In the genomic region with DNA sequence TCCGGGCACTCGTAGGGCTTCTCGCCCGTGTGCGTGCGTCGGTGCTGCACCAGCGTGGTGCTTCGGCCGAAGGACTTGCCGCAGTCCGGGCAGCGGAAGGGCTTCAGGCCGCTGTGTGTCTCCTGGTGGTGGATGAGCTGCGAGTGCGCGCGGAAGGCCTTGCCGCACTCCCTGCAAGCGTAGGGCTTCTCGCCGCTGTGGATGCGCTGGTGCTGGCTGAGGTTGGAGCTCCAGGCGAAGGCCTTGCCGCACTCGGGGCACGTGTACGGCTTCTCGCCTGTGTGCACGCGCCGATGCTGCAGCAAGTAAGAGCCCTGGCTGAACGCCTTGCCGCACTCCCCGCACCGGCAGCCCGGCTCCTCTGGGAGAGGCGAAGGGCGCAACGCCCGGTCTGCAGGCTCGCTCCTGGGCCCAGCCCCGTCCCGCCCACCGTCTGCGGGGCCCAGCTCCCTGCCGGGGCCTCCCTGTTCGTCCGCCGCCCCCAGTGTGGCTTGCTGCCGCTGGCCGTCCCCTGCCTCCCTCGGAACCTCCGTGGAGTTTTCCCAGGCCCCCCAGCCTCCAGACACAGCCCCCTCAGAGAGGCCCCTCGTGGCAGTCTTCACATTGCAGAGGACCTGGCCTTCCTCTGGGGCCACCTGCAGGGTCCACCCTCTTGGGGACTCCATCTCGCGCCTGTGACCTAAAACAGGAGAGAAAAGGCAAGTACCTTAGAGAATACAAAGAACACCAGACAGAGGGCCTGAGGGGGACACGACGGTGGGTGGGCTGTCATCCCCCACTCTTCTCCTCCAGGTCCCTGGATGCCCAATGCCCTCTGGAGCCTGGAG, we compare ENCODE assay signal across 11 cellular contexts. TPM values are rescaled to one million over a fixed set of nuclear protein-coding genes. Genes with fewer than 3 reads are reported as not detected.
DNase-seq lines count a peak whose midpoint lies in the region; ATAC-seq and TF ChIP-seq lines count a peak whose summit lies in the region.
"Had no signal": no experiment of that assay in that cellular context is flagged by ENCODE, and none has a peak within 500 bp of the region (broad histone marks: within the 10 kb centered on the region; RNA-seq: fewer than 3 reads in every experiment).

No MANE protein-coding gene starts in this region.

- H3K27me3 Mint-ChIP-seq in CD8-positive, alpha-beta T cell (ENCODE audit: low read depth), result no peaks in the 10 kb centered on the region
- no peaks in the 10 kb centered on the region for H3K27me3 Mint-ChIP-seq in T-cell
- peaks cover 9% of the 10 kb centered on the region for H3K27me3 Mint-ChIP-seq in Calu3 (ENCODE audit: unreplicated experiment)

- intact Hi-C loops in CD8-positive, alpha-beta T cell (cut with DNase I, micrococcal nuclease), result loop anchor here in 1 of 2 experiments (1.0 kb wide), 1 partner anchor 10 kb away; no protein-coding TSS in a partner anchor
- intact Hi-C loops in sigmoid colon (cut with DNase I) (no loop called here), Calu3 (cut with micrococcal nuclease; ENCODE audit: unreplicated experiment) (no loop called here)

- no peaks in the 10 kb centered on the region for H3K36me3 ChIP-seq in CD8-positive, alpha-beta T cell (ENCODE audit: insufficient read depth, low read length)
- no peaks in the 10 kb centered on the region for H3K36me3 ChIP-seq in sigmoid colon

- no peak overlapping the region for H3K27ac Mint-ChIP-seq in CD8-positive, alpha-beta T cell
- H3K27ac Mint-ChIP-seq in T-cell (no peak overlapping the region), Calu3 (ENCODE audit: unreplicated experiment) (no peak overlapping the region)

- BruUV-seq in Calu3 (replicated peaks; lab: Mats Ljungman, UMichigan), result no TSS peak

- DNase-seq in CD8-positive, alpha-beta T cell, result no peak
- DNase-seq in T-cell (peak in 2 of 34 experiments; percentile 6 to 15), fibroblast of pulmonary artery (ENCODE audit: low read depth) (peak; percentile 27), sigmoid colon (no peak), COLO829 (ENCODE audit: low spot score) (no peak), Calu3 (no peak), UCSD-AML1 (lab: John Stamatoyannopoulos, UW; ENCODE audit: unreplicated experiment) (no peak)
- DNase-seq: DND-41, MV-4-11, NCI-H774 had no signal

- no peaks in the 10 kb centered on the region for H3K9me3 ChIP-seq in CD8-positive, alpha-beta T cell (ENCODE audit: low read length)
- H3K9me3 ChIP-seq in sigmoid colon, result no peaks in the 10 kb centered on the region

- H3K4me1 Mint-ChIP-seq in CD8-positive, alpha-beta T cell (ENCODE audit: low read depth), result peaks cover 38% of the 10 kb centered on the region
- H3K4me1 Mint-ChIP-seq in T-cell (peaks cover 16 to 33% (median 21%) of the 10 kb centered on the region in 3 donors), Calu3 (ENCODE audit: low read depth, unreplicated experiment) (no peaks in the 10 kb centered on the region)

- 41 to 75% methylated on average over 59 of the region's 59 CpGs for WGBS in sigmoid colon, 2 donors

- TF ChIP-seq EP300 in sigmoid colon (IDR thresholded peaks at IDR 0.05), result no peak

- no peaks in the 10 kb centered on the region for H3K27me3 ChIP-seq in CD8-positive, alpha-beta T cell (ENCODE audit: insufficient read depth, low read length)
- H3K27me3 ChIP-seq in sigmoid colon, result peaks cover 21 to 53% (median 50%) of the 10 kb centered on the region in 3 donors

- peaks cover 7% of the 10 kb centered on the region for H3K36me3 Mint-ChIP-seq in CD8-positive, alpha-beta T cell
- H3K36me3 Mint-ChIP-seq in T-cell, result no peaks in the 10 kb centered on the region
- peaks cover 10% of the 10 kb centered on the region for H3K36me3 Mint-ChIP-seq in Calu3 (ENCODE audit: insufficient read depth, unreplicated experiment)

- TF ChIP-seq POLR2A in sigmoid colon (IDR thresholded peaks at IDR 0.05), result no peak

- H3K4me3 ChIP-seq in CD8-positive, alpha-beta T cell (ENCODE audit: low read depth, low read length), result peak overlapping the region; percentile 53
- no peak overlapping the region for H3K4me3 ChIP-seq in fibroblast of pulmonary artery (replicated peaks; ENCODE audit: low read depth, low read length)
- H3K4me3 ChIP-seq in sigmoid colon, result peak overlapping the region in 3 of 4 donors; percentile 16 to 24 (median 20)

- ATAC-seq in CD8-positive, alpha-beta T cell, result no peak
- ATAC-seq in T-cell (replicated peaks in 1 of 4) (peak in 2 of 4 experiments; percentile 4 to 23), GM18868 (IDR thresholded peaks at IDR 0.05; ENCODE audit: unreplicated experiment) (no peak)

- TF ChIP-seq CTCF in CD8-positive, alpha-beta T cell (IDR thresholded peaks at IDR 0.05), result no peak
- TF ChIP-seq CTCF in fibroblast of pulmonary artery (IDR thresholded peaks at IDR 0.05; ENCODE audit: low read length, missing control alignments) (no peak), sigmoid colon (IDR thresholded peaks at IDR 0.05) (no peak), Calu3 (IDR thresholded peaks at IDR 0.05; ENCODE audit: unreplicated experiment) (no peak)

- POLR2A ChIA-PET in CD8-positive, alpha-beta T cell (lab: Charles Lee), result interaction anchor here (0.7 to 4.8 kb wide), 5 partner anchors 10 to 358 kb away, joined by 3 to 38 read pairs (median 4); partner anchors contain the start of genes CHMP2A and ZSCAN22
- POLR2A ChIA-PET in T-cell (lab: Charles Lee), result no interaction called here

- H3K4me3 Mint-ChIP-seq in CD8-positive, alpha-beta T cell, result peak overlapping the region; percentile 73
- H3K4me3 Mint-ChIP-seq in T-cell (peak overlapping the region; percentile 63 to 74 (median 64)), Calu3 (ENCODE audit: low read depth, unreplicated experiment) (no peak overlapping the region)

- CTCF ChIA-PET in CD8-positive, alpha-beta T cell (lab: Charles Lee), result interaction anchor here (1.0 to 1.4 kb wide), 3 partner anchors 10 to 22 kb away, joined by 3 to 5 read pairs (median 4); no protein-coding TSS in a partner anchor
- CTCF ChIA-PET in T-cell (lab: Charles Lee), result no interaction called here
- CTCF ChIA-PET in Calu3 (lab: Charles Lee), result no interaction called here

- peaks cover 43% of the 10 kb centered on the region for H3K4me1 ChIP-seq in CD8-positive, alpha-beta T cell (ENCODE audit: insufficient read depth, low read length)
- H3K4me1 ChIP-seq in sigmoid colon, result peaks cover 0 to 26% (median 13%) of the 10 kb centered on the region in 4 donors

- H3K27ac ChIP-seq in CD8-positive, alpha-beta T cell (ENCODE audit: low read depth, low read length), result peak overlapping the region; percentile 50
- no peak overlapping the region for H3K27ac ChIP-seq in sigmoid colon

- H3K9me3 Mint-ChIP-seq in CD8-positive, alpha-beta T cell, result no peaks in the 10 kb centered on the region
- H3K9me3 Mint-ChIP-seq in T-cell (no peaks in the 10 kb centered on the region), Calu3 (ENCODE audit: low read depth, unreplicated experiment) (no peaks in the 10 kb centered on the region)

RNA-seq across cellular contexts. Expression of gene A1BG, which starts 3.9 kb away (rescaled TPM):
- total RNA-seq in CD8-positive, alpha-beta T cell, result 10 to 100 TPM; 29.3 to 29.9 TPM
- total RNA-seq in T-cell (10 to 100 TPM; 15.4 to 31.1 (median 19.3) TPM), sigmoid colon (10 to 100 TPM in 2 of 4 donors, 1 to 10 TPM in 2; 1.9 to 17.4 (median 12.1) TPM), Calu3 (2022) (not detected in 2 replicates)
- polyA plus RNA-seq in sigmoid colon, result 10 to 100 TPM in 2 of 3 donors, 1 to 10 TPM in 1; 7.2 to 23.4 (median 16.0) TPM

RNA-seq across cellular contexts. Expression of gene ZNF497, which starts 5.4 kb away (rescaled TPM):
- 1 to 10 TPM in 1 of 2 experiments, under 1 TPM in 1; 0.79 to 1.2 TPM for total RNA-seq in CD8-positive, alpha-beta T cell
- total RNA-seq in T-cell (1 to 10 TPM in 4 of 5 donors, under 1 TPM in 1; 0.98 to 3.4 (median 2.2) TPM), sigmoid colon (under 1 TPM; 0.28 to 0.54 (median 0.43) TPM), Calu3 (2022) (2.4 and 3.1 TPM in 2 replicates)
- polyA plus RNA-seq in sigmoid colon, result under 1 TPM in 2 of 3 donors, not detected in 1; 0.46 to 0.79 TPM

RNA-seq across cellular contexts. Expression of gene ZNF837, which starts 23.6 kb away (rescaled TPM):
- total RNA-seq in CD8-positive, alpha-beta T cell, result 1 to 10 TPM; 1.2 to 1.3 TPM
- total RNA-seq in T-cell (1 to 10 TPM; 1.7 to 6.0 (median 5.0) TPM), sigmoid colon (1 to 10 TPM in 3 of 4 donors, under 1 TPM in 1; 0.66 to 2.2 (median 1.5) TPM), Calu3 (2022) (0.47 and 0.81 TPM in 2 replicates)
- polyA plus RNA-seq in sigmoid colon, result 1 to 10 TPM; 1.2 to 2.5 (median 1.8) TPM

RNA-seq across cellular contexts. Expression of gene RPS5, which starts 29.9 kb away (rescaled TPM):
- total RNA-seq in CD8-positive, alpha-beta T cell, result 1,000 to 10,000 TPM; 1,884 to 1,887 TPM
- total RNA-seq in T-cell (1,000 to 10,000 TPM; 1,332 to 1,813 (median 1,414) TPM), sigmoid colon (1,000 to 10,000 TPM; 1,322 to 2,581 (median 2,411) TPM), Calu3 (2022) (971 and 1,079 TPM in 2 replicates)
- polyA plus RNA-seq in sigmoid colon, result 1,000 to 10,000 TPM; 1,097 to 1,974 (median 1,406) TPM

RNA-seq across cellular contexts. Expression of gene ZSCAN22, which starts 30.4 kb away (rescaled TPM):
- 1 to 10 TPM; 1.7 to 2.2 TPM for total RNA-seq in CD8-positive, alpha-beta T cell
- total RNA-seq in T-cell (1 to 10 TPM; 1.9 to 6.9 (median 6.2) TPM), sigmoid colon (1 to 10 TPM; 1.4 to 3.6 (median 2.2) TPM), Calu3 (2022) (4.6 TPM in 2 replicates)
- 1 to 10 TPM in 1 of 3 donors, under 1 TPM in 2; 0.60 to 1.3 (median 0.69) TPM for polyA plus RNA-seq in sigmoid colon
